In genomic region chr15:90101130-90101968, GRCh38 we compare ENCODE assay signal across 1 cellular context.
TF ChIP-seq lines count a peak whose summit lies in the region.

No MANE protein-coding gene starts in this region.

TF ChIP-seq in HepG2, 621 proteins besides CTCF, POLR2A, EP300 and RAD21 (continued from another document and continues in another):
- peak; percentile 77 for TF ChIP-seq ZNF687 (CRISPR knock-in tag; IDR thresholded peaks at IDR 0.05)
- peak; percentile 69; the same call in 1 of the 2 replicates for TF ChIP-seq ZNF598 (CRISPR knock-in tag; IDR thresholded peaks at IDR 0.05; ENCODE audit: borderline replicate concordance)
- no peak for TF ChIP-seq NR2F1 (CRISPR knock-in tag; IDR thresholded peaks at IDR 0.05)
- no peak for TF ChIP-seq MTA3 (CRISPR knock-in tag; IDR thresholded peaks at IDR 0.05)
- TF ChIP-seq ZBTB7B (CRISPR knock-in tag; IDR thresholded peaks at IDR 0.05): peak; percentile 20; the same call in 1 of the 2 replicates
- no peak for TF ChIP-seq CEBPG (CRISPR knock-in tag; IDR thresholded peaks at IDR 0.05)
- TF ChIP-seq, protein P1, sequence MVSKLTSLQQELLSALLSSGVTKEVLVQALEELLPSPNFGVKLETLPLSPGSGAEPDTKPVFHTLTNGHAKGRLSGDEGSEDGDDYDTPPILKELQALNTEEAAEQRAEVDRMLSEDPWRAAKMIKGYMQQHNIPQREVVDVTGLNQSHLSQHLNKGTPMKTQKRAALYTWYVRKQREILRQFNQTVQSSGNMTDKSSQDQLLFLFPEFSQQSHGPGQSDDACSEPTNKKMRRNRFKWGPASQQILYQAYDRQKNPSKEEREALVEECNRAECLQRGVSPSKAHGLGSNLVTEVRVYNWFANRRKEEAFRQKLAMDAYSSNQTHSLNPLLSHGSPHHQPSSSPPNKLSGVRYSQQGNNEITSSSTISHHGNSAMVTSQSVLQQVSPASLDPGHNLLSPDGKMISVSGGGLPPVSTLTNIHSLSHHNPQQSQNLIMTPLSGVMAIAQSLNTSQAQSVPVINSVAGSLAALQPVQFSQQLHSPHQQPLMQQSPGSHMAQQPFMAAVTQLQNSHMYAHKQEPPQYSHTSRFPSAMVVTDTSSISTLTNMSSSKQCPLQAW (CRISPR knock-in tag; IDR thresholded peaks at IDR 0.05): peak; percentile 94
- TF ChIP-seq KDM2A (CRISPR knock-in tag; IDR thresholded peaks at IDR 0.05; ENCODE audit: borderline replicate concordance, low read depth): peak; percentile 25; the same call in 1 of the 2 replicates
- TF ChIP-seq ZNF460 (CRISPR knock-in tag; IDR thresholded peaks at IDR 0.05; ENCODE audit: borderline replicate concordance): no peak
- 0 out of 2 replicates have a peak, but pooled peaks have one; percentile 18 for TF ChIP-seq TARDBP (CRISPR knock-in tag; IDR thresholded peaks at IDR 0.05)
- peak; percentile 16; the same call in 1 of the 2 replicates for TF ChIP-seq ETV5 (CRISPR knock-in tag; IDR thresholded peaks at IDR 0.05; ENCODE audit: borderline replicate concordance)
- TF ChIP-seq CHD2 (IDR thresholded peaks at IDR 0.05; ENCODE audit: low read depth, low read length): no peak
- TF ChIP-seq IRX3 (CRISPR knock-in tag; IDR thresholded peaks at IDR 0.05; ENCODE audit: borderline replicate concordance, low read depth): no peak
- TF ChIP-seq ZEB1 (IDR thresholded peaks at IDR 0.05; ENCODE audit: insufficient replicate concordance, low read depth): no peak
- TF ChIP-seq SNAI1 (CRISPR knock-in tag; IDR thresholded peaks at IDR 0.05; ENCODE audit: borderline replicate concordance): 0 out of 2 replicates have a peak, but pooled peaks have one; percentile 36
- TF ChIP-seq DDIT3 (CRISPR knock-in tag; IDR thresholded peaks at IDR 0.05): no peak
- TF ChIP-seq NFIB (CRISPR knock-in tag; IDR thresholded peaks at IDR 0.05; ENCODE audit: borderline replicate concordance): no peak
- TF ChIP-seq, protein P2, sequence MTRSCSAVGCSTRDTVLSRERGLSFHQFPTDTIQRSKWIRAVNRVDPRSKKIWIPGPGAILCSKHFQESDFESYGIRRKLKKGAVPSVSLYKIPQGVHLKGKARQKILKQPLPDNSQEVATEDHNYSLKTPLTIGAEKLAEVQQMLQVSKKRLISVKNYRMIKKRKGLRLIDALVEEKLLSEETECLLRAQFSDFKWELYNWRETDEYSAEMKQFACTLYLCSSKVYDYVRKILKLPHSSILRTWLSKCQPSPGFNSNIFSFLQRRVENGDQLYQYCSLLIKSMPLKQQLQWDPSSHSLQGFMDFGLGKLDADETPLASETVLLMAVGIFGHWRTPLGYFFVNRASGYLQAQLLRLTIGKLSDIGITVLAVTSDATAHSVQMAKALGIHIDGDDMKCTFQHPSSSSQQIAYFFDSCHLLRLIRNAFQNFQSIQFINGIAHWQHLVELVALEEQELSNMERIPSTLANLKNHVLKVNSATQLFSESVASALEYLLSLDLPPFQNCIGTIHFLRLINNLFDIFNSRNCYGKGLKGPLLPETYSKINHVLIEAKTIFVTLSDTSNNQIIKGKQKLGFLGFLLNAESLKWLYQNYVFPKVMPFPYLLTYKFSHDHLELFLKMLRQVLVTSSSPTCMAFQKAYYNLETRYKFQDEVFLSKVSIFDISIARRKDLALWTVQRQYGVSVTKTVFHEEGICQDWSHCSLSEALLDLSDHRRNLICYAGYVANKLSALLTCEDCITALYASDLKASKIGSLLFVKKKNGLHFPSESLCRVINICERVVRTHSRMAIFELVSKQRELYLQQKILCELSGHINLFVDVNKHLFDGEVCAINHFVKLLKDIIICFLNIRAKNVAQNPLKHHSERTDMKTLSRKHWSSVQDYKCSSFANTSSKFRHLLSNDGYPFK (CRISPR knock-in tag; IDR thresholded peaks at IDR 0.05; ENCODE audit: borderline replicate concordance): peak; percentile 33; the same call in 1 of the 2 replicates
- no peak for TF ChIP-seq UBTF (CRISPR knock-in tag; IDR thresholded peaks at IDR 0.05)
- TF ChIP-seq ARID5B (CRISPR knock-in tag; IDR thresholded peaks at IDR 0.05): 0 out of 2 replicates have a peak, but pooled peaks have one; percentile 20
- no peak for TF ChIP-seq PCBP2 (optimal IDR thresholded peaks at IDR 0.05; ENCODE audit: low read depth, low read length, poor library complexity, severe bottlenecking)
- TF ChIP-seq JUNB (CRISPR knock-in tag; IDR thresholded peaks at IDR 0.05; ENCODE audit: borderline replicate concordance): no peak
- TF ChIP-seq GABPA (IDR thresholded peaks at IDR 0.05; ENCODE audit: low read depth, low read length): no peak
- peak; percentile 43 for TF ChIP-seq GABPA (CRISPR knock-in tag; IDR thresholded peaks at IDR 0.05; ENCODE audit: low read depth)
- TF ChIP-seq RCOR2 (CRISPR knock-in tag; IDR thresholded peaks at IDR 0.05): no peak
- no peak for TF ChIP-seq ZNF20 (CRISPR knock-in tag; IDR thresholded peaks at IDR 0.05)
- peak; percentile 15; the same call in 1 of the 2 replicates for TF ChIP-seq ELF3 (CRISPR knock-in tag; IDR thresholded peaks at IDR 0.05)
- TF ChIP-seq KDM5A (IDR thresholded peaks at IDR 0.05; ENCODE audit: borderline replicate concordance, low read length): no peak
- 0 out of 2 replicates have a peak, but pooled peaks have one; percentile 50 for TF ChIP-seq PHF21A (CRISPR knock-in tag; IDR thresholded peaks at IDR 0.05)
- 0 out of 2 replicates have a peak, but pooled peaks have one; percentile 59 for TF ChIP-seq CAMTA2 (CRISPR knock-in tag; IDR thresholded peaks at IDR 0.05; ENCODE audit: borderline replicate concordance)
- no peak for TF ChIP-seq GFI1 (CRISPR knock-in tag; IDR thresholded peaks at IDR 0.05; ENCODE audit: borderline replicate concordance)
- 0 out of 2 replicates have a peak, but pooled peaks have one; percentile 15 for TF ChIP-seq ZNF235 (CRISPR knock-in tag; IDR thresholded peaks at IDR 0.05; ENCODE audit: borderline replicate concordance)
- peak; percentile 59 for TF ChIP-seq RARA (CRISPR knock-in tag; IDR thresholded peaks at IDR 0.05)
- peak; percentile 84 for TF ChIP-seq HNRNPL (IDR thresholded peaks at IDR 0.05; ENCODE audit: low read depth, low read length)
- TF ChIP-seq POLR2AphosphoS2 (IDR thresholded peaks at IDR 0.05; ENCODE audit: low read depth, low read length): no peak
- TF ChIP-seq, protein P3, sequence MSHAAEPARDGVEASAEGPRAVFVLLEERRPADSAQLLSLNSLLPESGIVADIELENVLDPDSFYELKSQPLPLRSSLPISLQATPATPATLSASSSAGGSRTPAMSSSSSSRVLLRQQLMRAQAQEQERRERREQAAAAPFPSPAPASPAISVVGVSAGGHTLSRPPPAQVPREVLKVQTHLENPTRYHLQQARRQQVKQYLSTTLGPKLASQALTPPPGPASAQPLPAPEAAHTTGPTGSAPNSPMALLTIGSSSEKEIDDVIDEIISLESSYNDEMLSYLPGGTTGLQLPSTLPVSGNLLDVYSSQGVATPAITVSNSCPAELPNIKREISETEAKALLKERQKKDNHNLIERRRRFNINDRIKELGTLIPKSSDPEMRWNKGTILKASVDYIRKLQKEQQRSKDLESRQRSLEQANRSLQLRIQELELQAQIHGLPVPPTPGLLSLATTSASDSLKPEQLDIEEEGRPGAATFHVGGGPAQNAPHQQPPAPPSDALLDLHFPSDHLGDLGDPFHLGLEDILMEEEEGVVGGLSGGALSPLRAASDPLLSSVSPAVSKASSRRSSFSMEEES (CRISPR knock-in tag; IDR thresholded peaks at IDR 0.05): peak; percentile 76
- TF ChIP-seq, protein P4, sequence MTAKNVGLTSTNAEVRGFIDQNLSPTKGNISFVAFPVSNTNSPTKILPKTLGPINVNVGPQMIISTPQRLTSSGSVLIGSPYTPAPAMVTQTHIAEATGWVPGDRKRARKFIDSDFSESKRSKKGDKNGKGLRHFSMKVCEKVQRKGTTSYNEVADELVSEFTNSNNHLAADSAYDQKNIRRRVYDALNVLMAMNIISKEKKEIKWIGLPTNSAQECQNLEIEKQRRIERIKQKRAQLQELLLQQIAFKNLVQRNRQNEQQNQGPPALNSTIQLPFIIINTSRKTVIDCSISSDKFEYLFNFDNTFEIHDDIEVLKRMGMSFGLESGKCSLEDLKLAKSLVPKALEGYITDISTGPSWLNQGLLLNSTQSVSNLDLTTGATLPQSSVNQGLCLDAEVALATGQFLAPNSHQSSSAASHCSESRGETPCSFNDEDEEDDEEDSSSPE (CRISPR knock-in tag; IDR thresholded peaks at IDR 0.05): peak; percentile 29; the same call in 1 of the 2 replicates
- no peak for TF ChIP-seq ZSCAN29 (CRISPR knock-in tag; conservative IDR thresholded peaks at IDR 0.05)
- no peak for TF ChIP-seq RFXANK (CRISPR knock-in tag; IDR thresholded peaks at IDR 0.05)
- TF ChIP-seq AGO2 (optimal IDR thresholded peaks at IDR 0.05; ENCODE audit: low read depth, low read length): peak; percentile 56
- TF ChIP-seq E2F2 (CRISPR knock-in tag; IDR thresholded peaks at IDR 0.05; ENCODE audit: borderline replicate concordance): no peak
- TF ChIP-seq DNMT3B (CRISPR knock-in tag; conservative IDR thresholded peaks at IDR 0.05): no peak
